8 cellular contexts compared by ENCODE assay signal in genomic region chrX:3815896-3816664, GRCh38.
DNase-seq lines count a peak whose midpoint lies in the region; ATAC-seq and TF ChIP-seq lines count a peak whose summit lies in the region.

No MANE protein-coding gene starts in this region.

- H3K4me1 ChIP-seq in PC-9 (replicated peaks; ENCODE audit: insufficient read depth), result peaks cover 12% of the 10 kb centered on the region; the same call in 1 of the 2 replicates

- H3K27ac ChIP-seq in PC-9, result peak overlapping the region; percentile 95

- H3K79me2 ChIP-seq in PC-9 (ENCODE audit: low read depth), result peaks cover 12% of the 10 kb centered on the region; the same call in 1 of the 2 replicates

- TF ChIP-seq CTCF in GM12864 (IDR thresholded peaks at IDR 0.05; ENCODE audit: low read depth, low read length, missing control alignments) (no peak), PC-9 (conservative IDR thresholded peaks at IDR 0.05) (peak; percentile 33; the same call in 1 of the 2 replicates)

- no peaks in the 10 kb centered on the region for H3K9me2 ChIP-seq in PC-9 (ENCODE audit: insufficient read depth)

- CTCF ChIA-PET in PC-9 (lab: Charles Lee), result interaction anchor here (0.6 kb wide), 1 partner anchor 166 kb away, joined by 4 read pairs; no protein-coding TSS in a partner anchor

- no TSS peak for BruUV-seq in PC-9 (replicated peaks; lab: Mats Ljungman, UMichigan)

- intact Hi-C loops in PC-9 (cut with micrococcal nuclease; ENCODE audit: unreplicated experiment), result no loop called here
- intact Hi-C loops in Right ventricle myocardium superior (cut with DNase I), result no loop called here
- intact Hi-C loops in posterior cingulate gyrus (cut with DNase I), result loop anchor here (10.0 kb wide), 1 partner anchor 1491 kb away; no protein-coding TSS in a partner anchor

- H3K27me3 ChIP-seq in PC-9 (ENCODE audit: insufficient read depth, low read depth), result no peaks in the 10 kb centered on the region

- peak overlapping the region; percentile 82 for H3K4me2 ChIP-seq in PC-9

- no peaks in the 10 kb centered on the region; the same call in 1 of the 2 replicates for H3K36me3 ChIP-seq in PC-9 (ENCODE audit: low read depth)

- POLR2A ChIA-PET in PC-9 (lab: Charles Lee; ENCODE audit: unreplicated experiment), result no interaction called here

- peaks cover 7% of the 10 kb centered on the region; the same call in 1 of the 2 replicates for H4K20me1 ChIP-seq in PC-9 (ENCODE audit: insufficient read depth)

- peak overlapping the region; percentile 93 for H2AFZ ChIP-seq in PC-9

- ATAC-seq in HG03108 (IDR thresholded peaks at IDR 0.05; ENCODE audit: unreplicated experiment) (peak; percentile 10), Right ventricle myocardium superior (ENCODE audit: poor library complexity) (peak; percentile 34), GM18868 (IDR thresholded peaks at IDR 0.05; ENCODE audit: unreplicated experiment) (no peak), GM21447 (IDR thresholded peaks at IDR 0.05; ENCODE audit: unreplicated experiment) (no peak)

- H3K4me3 ChIP-seq in GM12864 (ENCODE audit: low read depth, low read length) (peak overlapping the region; percentile 70), PC-9 (peak overlapping the region; percentile 90)

- no peaks in the 10 kb centered on the region for H3K9me3 ChIP-seq in PC-9 (ENCODE audit: insufficient read depth, low read depth)

- peaks cover 28% of the 10 kb centered on the region for H3F3A ChIP-seq in PC-9 (ENCODE audit: insufficient read depth, low read depth)

- no peak for DNase-seq in GM12864 (ENCODE audit: low read depth)
- peak; percentile 50 to 75 for DNase-seq in PC-9
- DNase-seq in activated naive CD4-positive, alpha-beta T cell treated with Interleukin-2 at 50 U/mL for 16 hours, result peak; percentile 22
- DNase-seq in Right ventricle myocardium superior, result peak; percentile 55
- peak in 8 of 10 donors; percentile 8 to 92 (median 48) for DNase-seq in posterior cingulate gyrus

Comparison
In these comparisons a context has a peak if more than half of its experiments do, and no peak if none do; other contexts are left out.
1. ATAC-seq: peak in HG03108 (single experiment) and Right ventricle myocardium superior (single experiment); none in GM18868 (single experiment) and GM21447 (single experiment).